Comparison of ENCODE assay signal across 8 cellular contexts in genomic region chr11:95924414-95924760, GRCh38. TPM values are rescaled to one million over a fixed set of nuclear protein-coding genes. Genes with fewer than 3 reads are reported as not detected.
DNase-seq lines count a peak whose midpoint lies in the region; ATAC-seq and TF ChIP-seq lines count a peak whose summit lies in the region.

No MANE protein-coding gene starts in this region.

- no peak overlapping the region for H3K23ac ChIP-seq in mesenchymal stem cell (ENCODE audit: low read length in 2 of 2)

- peak; percentile 9 for ATAC-seq in Right ventricle myocardium inferior

- H4K91ac ChIP-seq in mesenchymal stem cell (ENCODE audit: low read length) = peak overlapping the region; percentile 100

- H3K9me3 ChIP-seq in colonic mucosa = no peaks in the 10 kb centered on the region
- no peaks in the 10 kb centered on the region for H3K9me3 ChIP-seq in mesenchymal stem cell (ENCODE audit: control insufficient read depth, low read length)

- no peak overlapping the region for H3K14ac ChIP-seq in mesenchymal stem cell (ENCODE audit: low read length in 2 of 2)

- DNase-seq in Right ventricle myocardium inferior (ENCODE audit: missing footprints) (no peak), cardiac septum (ENCODE audit: low spot score) (no peak), NCI-H226 (peak; percentile 44), colonic mucosa (peak; percentile 36), mesenchymal stem cell (peak; percentile 45), GDM1 (lab: John Stamatoyannopoulos, UW) (no peak), amniotic stem cell (lab: John Stamatoyannopoulos, UW) (no peak)
- DNase-seq in stimulated activated CD4-positive, alpha-beta T cell treated with anti-CD3 and anti-CD28 coated beads, Interleukin-12 subunit alpha, Interleukin-12 subunit beta, amount 100 ng/mL, for 4 hours = no peak

- H2BK120ac ChIP-seq in mesenchymal stem cell (ENCODE audit: low read depth, low read length) = peak overlapping the region; percentile 73

- peak overlapping the region; percentile 98 for H4K8ac ChIP-seq in mesenchymal stem cell (ENCODE audit: low read length)

- H3K4me1 ChIP-seq in colonic mucosa (no peaks in the 10 kb centered on the region), mesenchymal stem cell (ENCODE audit: control insufficient read depth, insufficient read depth, low read depth, low read length) (no peaks in the 10 kb centered on the region)

- H3K4me2 ChIP-seq in mesenchymal stem cell (ENCODE audit: low read length, poor library complexity, severe bottlenecking) = peak overlapping the region; percentile 59

- WGBS in mesenchymal stem cell = 0% methylated on average over 4 of the region's 4 CpGs

- H3K27me3 ChIP-seq in colonic mucosa (no peaks in the 10 kb centered on the region), mesenchymal stem cell (ENCODE audit: control insufficient read depth in 1 of 2, insufficient read depth in 1 of 2, low read length in 2 of 2) (no peaks in the 10 kb centered on the region)

- H2BK15ac ChIP-seq in mesenchymal stem cell (ENCODE audit: low read depth, poor library complexity, severe bottlenecking) = no peak overlapping the region

- H2BK12ac ChIP-seq in mesenchymal stem cell (ENCODE audit: low read length in 2 of 2) = peak overlapping the region in 1 of 2 experiments; percentile 77

- peak overlapping the region in 1 of 2 experiments; percentile 97 for H3K4ac ChIP-seq in mesenchymal stem cell (ENCODE audit: low read depth in 1 of 2, low read length in 2 of 2)

- H3K79me1 ChIP-seq in mesenchymal stem cell (replicated peaks; ENCODE audit: low read length, poor library complexity, severe bottlenecking) = peaks cover 1% of the 10 kb centered on the region

- H3K27ac ChIP-seq in colonic mucosa (peak overlapping the region; percentile 90), mesenchymal stem cell (ENCODE audit: low read length, poor library complexity, severe bottlenecking) (peak overlapping the region; percentile 91)

- H3K36me3 ChIP-seq in colonic mucosa (no peaks in the 10 kb centered on the region), mesenchymal stem cell (ENCODE audit: control insufficient read depth in 1 of 2, insufficient read depth in 2 of 2, low read depth in 1 of 2, low read length in 2 of 2) (no peaks in the 10 kb centered on the region)

- H2BK5ac ChIP-seq in mesenchymal stem cell (ENCODE audit: low read depth, low read length, poor library complexity, severe bottlenecking) = peak overlapping the region; percentile 86

- intact Hi-C loops in Right ventricle myocardium inferior (cut with DNase I) = loop anchor here (5.0 kb wide), 1 partner anchor 418 kb away; the partner anchor contains the start of gene MAML2
- intact Hi-C loops in cardiac septum (cut with DNase I) = loop anchor here (5.0 to 10.0 kb wide), 2 partner anchors 37 to 80 kb away; no protein-coding TSS in a partner anchor
- intact Hi-C loops in colonic mucosa (cut with DNase I) = loop anchor here (10.0 kb wide), 2 partner anchors 70 to 460 kb away; partner anchors contain the start of gene CCDC82

- H3K4me3 ChIP-seq in colonic mucosa = peak overlapping the region; percentile 72
- peak overlapping the region in 1 of 2 experiments; percentile 99 for H3K4me3 ChIP-seq in mesenchymal stem cell (ENCODE audit: insufficient read depth in 1 of 2, low read depth in 1 of 2, low read length in 2 of 2)

- H2AK5ac ChIP-seq in mesenchymal stem cell (ENCODE audit: low read length, severe bottlenecking) = peak overlapping the region; percentile 57

- peak overlapping the region; percentile 83 to 99 for H3K18ac ChIP-seq in mesenchymal stem cell (ENCODE audit: low read depth in 1 of 2, low read length in 2 of 2)

- no peak overlapping the region for H2AFZ ChIP-seq in mesenchymal stem cell (ENCODE audit: low read depth, low read length)

- peak overlapping the region; percentile 83 to 93 for H3K9ac ChIP-seq in colonic mucosa (ENCODE audit: low read depth in 2 of 2, low read length in 2 of 2)
- peak overlapping the region; percentile 100 for H3K9ac ChIP-seq in mesenchymal stem cell (ENCODE audit: low read length)

- TF ChIP-seq CTCF in colonic mucosa (IDR thresholded peaks at IDR 0.05) = no peak

RNA-seq across cellular contexts. Expression of gene MTMR2, which starts 0.5 kb away (rescaled TPM):
- total RNA-seq in Right ventricle myocardium inferior = 14.7 TPM
- total RNA-seq in cardiac septum = 22.2 TPM
- 10 to 100 TPM; 29.3 to 34.3 TPM for total RNA-seq in colonic mucosa
- 28.6 TPM for polyA plus RNA-seq in mesenchymal stem cell (2013, experiment 1 of 2)
- 29.2 TPM for polyA plus RNA-seq in mesenchymal stem cell (2013, experiment 2 of 2)

Comparison
In these comparisons a context has a peak if more than half of its experiments do, and no peak if none do; other contexts are left out.
1. DNase-seq: peak in NCI-H226 (single experiment), colonic mucosa (single experiment) and mesenchymal stem cell (single experiment); none in Right ventricle myocardium inferior (single experiment), cardiac septum (single experiment), GDM1 (single experiment), stimulated activated CD4-positive, alpha-beta T cell treated with anti-CD3 and anti-CD28 coated beads, Interleukin-12 subunit alpha, Interleukin-12 subunit beta, amount 100 ng/mL, for 4 hours (single experiment) and amniotic stem cell (single experiment).